ENCODE assay signal across 28 cellular contexts in the genomic region with DNA sequence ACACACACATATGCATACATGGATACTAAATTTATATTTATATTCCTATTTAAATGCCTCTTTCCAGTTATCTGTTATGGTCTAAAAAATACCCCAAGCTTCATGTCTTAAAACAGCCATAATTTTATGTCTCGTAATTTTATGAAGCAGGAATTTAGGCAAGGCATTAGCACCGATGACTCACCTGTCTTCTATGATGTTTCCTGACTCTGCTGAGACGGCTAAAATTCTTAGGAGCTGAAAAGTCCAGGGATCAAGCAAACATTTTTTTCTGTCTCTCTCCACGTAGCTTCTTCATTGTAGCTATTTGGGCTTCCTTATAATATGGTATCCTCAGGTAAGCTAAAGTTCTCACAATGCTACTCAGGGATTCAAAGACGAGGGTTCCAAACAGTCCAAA.
A peak's percentile ranks its signal among the peaks of the same experiment; 100 is the strongest.
DNase-seq lines count a peak whose midpoint lies in the region; ATAC-seq, FAIRE-seq and TF ChIP-seq lines count a peak whose summit lies in the region.
"Had no signal": no experiment of that assay in that cellular context is flagged by ENCODE, and none has a peak within 500 bp of the region (broad histone marks: within the 10 kb centered on the region; RNA-seq: fewer than 3 reads in every experiment).

No MANE protein-coding gene starts in this region.

- 92% methylated on average over 2 of the region's 5 CpGs; no CpG with 5 or more reads in 1 of the 2 experiments for WGBS in IMR-90 (ENCODE audit: extremely low coverage in 2 of 2, insufficient read length in 1 of 2), 2 experiments

- H3K27ac ChIP-seq in IMR-90 (ENCODE audit: insufficient read depth, low read length) (no peak overlapping the region), foreskin keratinocyte (no peak overlapping the region)
- H3K27ac ChIP-seq: dorsolateral prefrontal cortex, hepatocyte, KMS-11, transverse colon, VCaP had no signal

- no peak overlapping the region for H4K5ac ChIP-seq in IMR-90 (ENCODE audit: low read depth, low read length)

- no peak overlapping the region for H3K56ac ChIP-seq in IMR-90 (ENCODE audit: extremely low read depth, insufficient read depth, low read length)

- H2BK120ac ChIP-seq in IMR-90 (ENCODE audit: low read depth, low read length), result no peak overlapping the region

- H4K91ac ChIP-seq in IMR-90 (ENCODE audit: insufficient read depth, low read depth, low read length), result no peak overlapping the region

- H3K79me1 ChIP-seq in IMR-90 (ENCODE audit: low read depth in 1 of 2, low read length in 2 of 2), result no peaks in the 10 kb centered on the region

- H2AK9ac ChIP-seq in IMR-90 (replicated peaks; ENCODE audit: low read depth, low read length, poor library complexity), result no peak overlapping the region

- no peak overlapping the region for H4K8ac ChIP-seq in IMR-90 (ENCODE audit: low read depth in 2 of 2, low read length in 2 of 2)

- no peak overlapping the region for H3K27ac Mint-ChIP-seq in activated T-helper 1 cell treated with anti-CD3 and anti-CD28 coated beads, Interleukin-12 subunit alpha, Interleukin-12 subunit beta, Interleukin-2, Interleukin-4 antibody, amounts not matched to agents 30 ng/mL and 10 ng/mL and 1 ng/mL, durations not matched to agents 14 hours and 24 hours and 36 hours
- H3K27ac Mint-ChIP-seq: activated CD4-positive, alpha-beta T cell treated with anti-CD3 and anti-CD28 coated beads, Interleukin-2, amount 10 ng/mL, durations not matched to agents 7 days and 5 days; activated naive CD4-positive, alpha-beta T cell treated with anti-CD3 and anti-CD28 coated beads, Interleukin-2, amount 10 ng/mL, durations not matched to agents 7 days and 5 days; activated T-cell treated with anti-CD3 and anti-CD28 coated beads, Interleukin-2, amount 50 U/mL, for 72 hours; CD4-positive, alpha-beta memory T cell; nephron progenitor cell had no signal

- dilution Hi-C loops in IMR-90 (cut with HindIII; ENCODE audit: low sequenced_read_pairs, unreplicated experiment), result no loop called here

- H3K4me3 Mint-ChIP-seq in activated T-helper 1 cell treated with anti-CD3 and anti-CD28 coated beads, Interleukin-12 subunit alpha, Interleukin-12 subunit beta, Interleukin-2, Interleukin-4 antibody, amounts not matched to agents 30 ng/mL and 10 ng/mL and 1 ng/mL, durations not matched to agents 14 hours and 24 hours and 36 hours, result no peak overlapping the region
- H3K4me3 Mint-ChIP-seq: activated CD4-positive, alpha-beta T cell treated with anti-CD3 and anti-CD28 coated beads, Interleukin-2, amount 10 ng/mL, durations not matched to agents 7 days and 5 days; activated naive CD4-positive, alpha-beta T cell treated with anti-CD3 and anti-CD28 coated beads, Interleukin-2, amount 10 ng/mL, durations not matched to agents 7 days and 5 days; activated T-cell treated with anti-CD3 and anti-CD28 coated beads, Interleukin-2, amount 50 U/mL, for 72 hours; CD4-positive, alpha-beta memory T cell; nephron progenitor cell had no signal

- H2BK20ac ChIP-seq in IMR-90 (ENCODE audit: low read depth, low read length), result no peak overlapping the region

- no peak overlapping the region for H2BK15ac ChIP-seq in IMR-90 (ENCODE audit: low read depth, low read length)

- no peaks in the 10 kb centered on the region for H4K20me1 ChIP-seq in IMR-90 (ENCODE audit: insufficient read depth, low read length)

- H3K4me2 ChIP-seq in IMR-90 (ENCODE audit: low read depth, low read length), result no peak overlapping the region
- H3K4me2 ChIP-seq: hepatocyte, KMS-11 had no signal

- POLR2A ChIA-PET in IMR-90 (lab: Charles Lee; ENCODE audit: unreplicated experiment), result no interaction called here

- intact Hi-C loops in IMR-90 (cut with micrococcal nuclease), result no loop called here
- intact Hi-C loops in activated T-helper 1 cell treated with anti-CD3 and anti-CD28 coated beads, Interleukin-12 subunit alpha, Interleukin-12 subunit beta, Interleukin-2, Interleukin-4 antibody, amounts not matched to agents 30 ng/mL and 10 ng/mL and 1 ng/mL, durations not matched to agents 14 hours and 24 hours and 36 hours (cut with micrococcal nuclease), result no loop called here
- intact Hi-C loops in Right ventricle myocardium superior (cut with DNase I), result no loop called here

- CTCF ChIA-PET in IMR-90 (lab: Yijun Ruan, JAX), result no interaction called here

- no peaks in the 10 kb centered on the region for H3K9me3 Mint-ChIP-seq in activated T-helper 1 cell treated with anti-CD3 and anti-CD28 coated beads, Interleukin-12 subunit alpha, Interleukin-12 subunit beta, Interleukin-2, Interleukin-4 antibody, amounts not matched to agents 30 ng/mL and 10 ng/mL and 1 ng/mL, durations not matched to agents 14 hours and 24 hours and 36 hours
- H3K9me3 Mint-ChIP-seq: activated CD4-positive, alpha-beta T cell treated with anti-CD3 and anti-CD28 coated beads, Interleukin-2, amount 10 ng/mL, durations not matched to agents 7 days and 5 days; nephron progenitor cell had no signal

- no peak overlapping the region for H3K23ac ChIP-seq in IMR-90 (ENCODE audit: low read depth, low read length)

- no peak overlapping the region for H3K18ac ChIP-seq in IMR-90 (ENCODE audit: low read depth, low read length)

- H2AK5ac ChIP-seq in IMR-90 (ENCODE audit: low read depth, low read length), result no peak overlapping the region

- H3K36me3 ChIP-seq in IMR-90 (ENCODE audit: control insufficient read depth, insufficient read depth, low read length), result no peaks in the 10 kb centered on the region
- H3K36me3 ChIP-seq: transverse colon had no signal

- H3K4me1 Mint-ChIP-seq in activated T-helper 1 cell treated with anti-CD3 and anti-CD28 coated beads, Interleukin-12 subunit alpha, Interleukin-12 subunit beta, Interleukin-2, Interleukin-4 antibody, amounts not matched to agents 30 ng/mL and 10 ng/mL and 1 ng/mL, durations not matched to agents 14 hours and 24 hours and 36 hours (ENCODE audit: low read depth), result no peaks in the 10 kb centered on the region
- H3K4me1 Mint-ChIP-seq: activated CD4-positive, alpha-beta T cell treated with anti-CD3 and anti-CD28 coated beads, Interleukin-2, amount 10 ng/mL, durations not matched to agents 7 days and 5 days; activated naive CD4-positive, alpha-beta T cell treated with anti-CD3 and anti-CD28 coated beads, Interleukin-2, amount 10 ng/mL, durations not matched to agents 7 days and 5 days; CD4-positive, alpha-beta memory T cell had no signal

- no TSS peak for BruUV-seq in IMR-90 (replicated peaks; lab: Mats Ljungman, UMichigan)

- H3K4ac ChIP-seq in IMR-90 (ENCODE audit: low read depth, low read length), result no peak overlapping the region

- TF ChIP-seq POLR2A in IMR-90 (IDR thresholded peaks at IDR 0.05; ENCODE audit: low read depth, low read length), result no peak

- no peaks in the 10 kb centered on the region for H3K9me1 ChIP-seq in IMR-90 (ENCODE audit: insufficient read depth, low read length)

- FAIRE-seq in urothelium cell line (lab: Jason Lieb, UNC), result no peak
- FAIRE-seq: endothelial cell of umbilical vein, GM19239 had no signal

- TF ChIP-seq RAD21 in IMR-90 (IDR thresholded peaks at IDR 0.05; ENCODE audit: low read length), result no peak

- ATAC-seq in IMR-90 (ENCODE audit: low read depth) (no peak), foreskin keratinocyte (peak; percentile 59), Right ventricle myocardium superior (ENCODE audit: poor library complexity) (no peak), HG03045 (IDR thresholded peaks at IDR 0.05; ENCODE audit: unreplicated experiment) (no peak)
- ATAC-seq: activated T-cell treated with anti-CD3 and anti-CD28 coated beads, Interleukin-2, amount 50 U/mL, for 72 hours; left ventricle myocardium superior; mucosa of descending colon; SK-N-SH treated with all-trans-retinoic acid at 6 μM for 48 hours had no signal

- in situ Hi-C loops in IMR-90 (cut with MboI; ENCODE audit: low sequenced_read_pairs), result no loop called here

- no peak overlapping the region for H2BK5ac ChIP-seq in IMR-90 (ENCODE audit: low read depth, low read length, poor library complexity, severe bottlenecking)

- no peak overlapping the region for H3K9ac ChIP-seq in IMR-90 (ENCODE audit: low read depth, low read length)
- H3K9ac ChIP-seq: KMS-11 had no signal

- no peak overlapping the region for H3K4me3 ChIP-seq in IMR-90 (ENCODE audit: insufficient read depth, low read depth, low read length)
- H3K4me3 ChIP-seq: dorsolateral prefrontal cortex, hepatocyte, mucosa of descending colon, transverse colon had no signal

- H2AFZ ChIP-seq in IMR-90 (replicated peaks; ENCODE audit: low read length, poor library complexity), result no peak overlapping the region
- H2AFZ ChIP-seq: hepatocyte had no signal

- H3K4me1 ChIP-seq in IMR-90 (ENCODE audit: control insufficient read depth, insufficient read depth, low read length) (no peaks in the 10 kb centered on the region), foreskin keratinocyte (peaks cover 27% of the 10 kb centered on the region)
- H3K4me1 ChIP-seq: transverse colon had no signal

- no peak overlapping the region for H3K14ac ChIP-seq in IMR-90 (replicated peaks; ENCODE audit: low read depth, low read length)

- TF ChIP-seq CTCF in IMR-90 (conservative IDR thresholded peaks at IDR 0.05; ENCODE audit: low read depth, low read length) (no peak), foreskin keratinocyte (conservative IDR thresholded peaks at IDR 0.05) (no peak)

- no peaks in the 10 kb centered on the region for H3K9me3 ChIP-seq in IMR-90 (ENCODE audit: control insufficient read depth, insufficient read depth, low read length)
- H3K9me3 ChIP-seq: mucosa of descending colon, transverse colon had no signal

- peak; percentile 11 for DNase-seq in IMR-90
- DNase-seq in amniotic stem cell (lab: John Stamatoyannopoulos, UW), result peak; percentile 41
- peak; percentile 38 to 71 for DNase-seq in foreskin keratinocyte
- DNase-seq in urothelium cell line (ENCODE audit: low spot score), result peak; percentile 24
- no peak for DNase-seq in activated T-helper 1 cell treated with anti-CD3 and anti-CD28 coated beads, Interleukin-12 subunit alpha, Interleukin-12 subunit beta, Interleukin-2, Interleukin-4 antibody, amounts not matched to agents 30 ng/mL and 10 ng/mL and 1 ng/mL, durations not matched to agents 14 hours and 24 hours and 36 hours (ENCODE audit: low spot score)
- DNase-seq in Right ventricle myocardium superior, result no peak
- DNase-seq: activated CD4-positive, alpha-beta T cell treated with anti-CD3 and anti-CD28 coated beads, Interleukin-2, amount 10 ng/mL, durations not matched to agents 7 days and 5 days; activated naive CD4-positive, alpha-beta T cell treated with anti-CD3 and anti-CD28 coated beads, Interleukin-2, amount 10 ng/mL, durations not matched to agents 7 days and 5 days; activated T-cell treated with anti-CD3 and anti-CD28 coated beads, Interleukin-2, amount 50 U/mL, for 72 hours; anterior cingulate cortex; CD4-positive, alpha-beta memory T cell; DMS 273 treated with DMSO at 0.1 percent for 48 hours; dorsolateral prefrontal cortex; left ventricle myocardium superior; mucosa of descending colon; NCI-H1694 treated with DMSO at 0.1 percent for 48 hours; NCI-H2171 treated with DMSO at 0.1 percent for 48 hours; NCI-H526; nephron progenitor cell; RPMI8226; transverse colon had no signal

- no peaks in the 10 kb centered on the region for H3K36me3 Mint-ChIP-seq in activated T-helper 1 cell treated with anti-CD3 and anti-CD28 coated beads, Interleukin-12 subunit alpha, Interleukin-12 subunit beta, Interleukin-2, Interleukin-4 antibody, amounts not matched to agents 30 ng/mL and 10 ng/mL and 1 ng/mL, durations not matched to agents 14 hours and 24 hours and 36 hours (ENCODE audit: low read depth)
- H3K36me3 Mint-ChIP-seq: activated naive CD4-positive, alpha-beta T cell treated with anti-CD3 and anti-CD28 coated beads, Interleukin-2, amount 10 ng/mL, durations not matched to agents 7 days and 5 days; CD4-positive, alpha-beta memory T cell had no signal

- H3K27me3 ChIP-seq in IMR-90 (ENCODE audit: control insufficient read depth, insufficient read depth, low read length) (no peaks in the 10 kb centered on the region), foreskin keratinocyte (no peaks in the 10 kb centered on the region)
- H3K27me3 ChIP-seq: hepatocyte, transverse colon had no signal

- no peaks in the 10 kb centered on the region for H3K27me3 Mint-ChIP-seq in activated T-helper 1 cell treated with anti-CD3 and anti-CD28 coated beads, Interleukin-12 subunit alpha, Interleukin-12 subunit beta, Interleukin-2, Interleukin-4 antibody, amounts not matched to agents 30 ng/mL and 10 ng/mL and 1 ng/mL, durations not matched to agents 14 hours and 24 hours and 36 hours (ENCODE audit: insufficient read depth)
- H3K27me3 Mint-ChIP-seq: activated CD4-positive, alpha-beta T cell treated with anti-CD3 and anti-CD28 coated beads, Interleukin-2, amount 10 ng/mL, durations not matched to agents 7 days and 5 days; activated naive CD4-positive, alpha-beta T cell treated with anti-CD3 and anti-CD28 coated beads, Interleukin-2, amount 10 ng/mL, durations not matched to agents 7 days and 5 days; CD4-positive, alpha-beta memory T cell had no signal

Comparison
In these comparisons a context has a peak if more than half of its experiments do, and no peak if none do; other contexts are left out.
1. DNase-seq: peak in IMR-90 (single experiment), amniotic stem cell (single experiment), foreskin keratinocyte (2 of 2) and urothelium cell line (single experiment); none in activated T-helper 1 cell treated with anti-CD3 and anti-CD28 coated beads, Interleukin-12 subunit alpha, Interleukin-12 subunit beta, Interleukin-2, Interleukin-4 antibody, amounts not matched to agents 30 ng/mL and 10 ng/mL and 1 ng/mL, durations not matched to agents 14 hours and 24 hours and 36 hours (single experiment) and Right ventricle myocardium superior (single experiment).